In genomic region chr1:234617135-234617985, GRCh38 we compare ENCODE assay signal across 9 cellular contexts. TPM values are rescaled to one million over a fixed set of nuclear protein-coding genes. Genes with fewer than 3 reads are reported as not detected.
DNase-seq lines count a peak whose midpoint lies in the region; ATAC-seq and TF ChIP-seq lines count a peak whose summit lies in the region.
"Had no signal": no experiment of that assay in that cellular context is flagged by ENCODE, and none has a peak within 500 bp of the region (broad histone marks: within the 10 kb centered on the region; RNA-seq: fewer than 3 reads in every experiment).

No MANE protein-coding gene starts in this region.

- H3K27ac ChIP-seq in esophagus squamous epithelium = peak overlapping the region; percentile 15 to 72 (median 40)
- peak overlapping the region; percentile 54 to 61 for H3K27ac ChIP-seq in prostate gland

- 71 to 81% methylated on average over 14 of the region's 14 CpGs for WGBS in esophagus squamous epithelium, 2 donors
- WGBS in prostate gland = 66% methylated on average over 14 of the region's 14 CpGs

- H3K4me1 ChIP-seq in esophagus squamous epithelium (peaks cover 29 to 65% (median 37%) of the 10 kb centered on the region in 3 donors), prostate gland (replicated peaks) (peaks cover 1% of the 10 kb centered on the region)

- H3K36me3 ChIP-seq in esophagus squamous epithelium (no peaks in the 10 kb centered on the region), prostate gland (no peaks in the 10 kb centered on the region)

- H3K4me3 ChIP-seq in esophagus squamous epithelium (no peak overlapping the region), prostate gland (no peak overlapping the region)

- intact Hi-C loops in esophagus squamous epithelium (cut with DNase I) = loop anchor here (10.0 kb wide), 1 partner anchor 377 kb away; no protein-coding TSS in a partner anchor
- intact Hi-C loops in prostate gland (cut with DNase I) = no loop called here

- ATAC-seq in GM21619 (IDR thresholded peaks at IDR 0.05; ENCODE audit: unreplicated experiment) = no peak

- H3K27me3 ChIP-seq in esophagus squamous epithelium = no peaks in the 10 kb centered on the region
- no peaks in the 10 kb centered on the region for H3K27me3 ChIP-seq in prostate gland (replicated peaks; ENCODE audit: insufficient read depth)

- TF ChIP-seq POLR2A in esophagus squamous epithelium (IDR thresholded peaks at IDR 0.05) = no peak
- no peak for TF ChIP-seq POLR2A in prostate gland (IDR thresholded peaks at IDR 0.05)

- no peaks in the 10 kb centered on the region for H3K9me3 ChIP-seq in esophagus squamous epithelium
- H3K9me3 ChIP-seq in prostate gland = no peaks in the 10 kb centered on the region

- DNase-seq in DMS114 treated with DMSO at 0.1 percent for 48 hours (lab: John Stamatoyannopoulos, UW; ENCODE audit: unreplicated experiment) (peak; percentile 16), NCI-H526 treated with DMSO at 0.1 percent for 48 hours (lab: John Stamatoyannopoulos, UW) (peak; percentile 9), esophagus squamous epithelium (lab: John Stamatoyannopoulos, UW) (no peak), prostate gland (ENCODE audit: low spot score) (no peak), 8988T (no peak), GOT3 (lab: John Stamatoyannopoulos, UW) (no peak), ecto neural progenitor cell (ENCODE audit: low spot score) (no peak)
- DNase-seq: stimulated activated CD4-positive, alpha-beta T cell treated with anti-CD3 and anti-CD28 coated beads, Interleukin-4, amount 100 ng/mL, for 24 hours had no signal

- TF ChIP-seq CTCF in esophagus squamous epithelium (IDR thresholded peaks at IDR 0.05) (no peak), prostate gland (IDR thresholded peaks at IDR 0.05) (no peak)

RNA-seq across cellular contexts. Expression of gene IRF2BP2, which starts 7.4 kb away (rescaled TPM):
- total RNA-seq in esophagus squamous epithelium (10 to 100 TPM; 52.5 to 66.8 (median 57.6) TPM), prostate gland (100 to 1,000 TPM; 111 to 124 TPM)

Comparison
In these comparisons a context has a peak if more than half of its experiments do, and no peak if none do; other contexts are left out.
1. DNase-seq: peak in DMS114 treated with DMSO at 0.1 percent for 48 hours (single experiment) and NCI-H526 treated with DMSO at 0.1 percent for 48 hours (single experiment); none in esophagus squamous epithelium (single experiment), prostate gland (single experiment), 8988T (single experiment), GOT3 (single experiment) and ecto neural progenitor cell (single experiment).